8 cellular contexts compared by ENCODE assay signal in the genomic region with DNA sequence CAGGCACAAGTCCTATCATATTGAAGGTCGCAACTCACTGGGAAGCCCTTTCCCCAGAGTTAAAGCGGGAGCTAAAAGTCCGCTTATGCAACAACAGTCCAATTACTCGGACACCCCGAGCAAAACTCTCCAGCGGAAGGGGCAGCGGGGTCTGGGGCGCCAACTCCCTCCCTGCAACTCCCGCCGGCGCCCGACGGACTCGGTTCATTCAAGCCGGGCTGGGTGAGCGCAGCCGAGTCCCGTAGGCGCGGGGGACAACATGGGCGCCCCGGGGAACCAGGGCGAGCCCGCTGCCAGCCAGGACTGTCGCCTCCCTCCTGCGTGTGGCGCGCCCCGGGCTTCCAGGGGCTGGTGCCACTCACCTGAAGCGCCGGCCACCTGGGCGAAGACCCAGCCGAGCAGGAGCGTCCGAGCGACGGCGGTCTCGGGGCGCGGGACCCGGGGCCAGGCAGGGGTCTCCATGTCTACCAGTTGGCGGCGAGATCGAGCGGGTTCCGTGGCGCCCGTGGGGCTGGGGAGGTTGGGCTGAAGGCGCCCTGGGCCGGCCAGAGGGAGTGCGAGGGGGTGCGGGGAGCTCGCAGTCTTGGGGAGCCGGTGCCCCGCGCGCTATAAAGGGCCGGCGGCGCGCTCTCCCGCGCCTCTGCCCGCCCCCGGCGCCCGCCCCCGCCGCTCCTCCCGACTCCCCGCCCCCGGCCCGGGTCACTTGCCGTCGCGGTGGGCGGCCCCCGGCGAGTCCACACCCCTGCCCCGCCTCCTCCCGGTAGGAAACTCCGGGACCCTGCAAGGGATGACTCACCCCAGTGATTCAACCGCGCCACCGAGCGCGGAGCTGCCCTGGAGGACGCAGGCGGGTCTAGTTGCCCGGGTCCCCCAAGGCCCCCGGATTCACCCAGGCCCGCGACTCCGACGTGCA. TPM values are rescaled to one million over a fixed set of nuclear protein-coding genes. Genes with fewer than 3 reads are reported as not detected.
DNase-seq lines count a peak whose midpoint lies in the region; ATAC-seq and TF ChIP-seq lines count a peak whose summit lies in the region.

A gene (minus strand): TSS at position 585 of the 913 bp plus-strand sequence. CDS start 123 bp downstream, at position 462.

- DNase-seq in COLO829 (ENCODE audit: low spot score), result peak; percentile 16
- DNase-seq in adrenal gland, result peak; percentile 92 to 96 (median 95)
- DNase-seq in left cardiac atrium, result peak; percentile 92
- peak; percentile 97 for DNase-seq in posterior vena cava (ENCODE audit: low spot score)
- peak; percentile 96 to 97 for DNase-seq in upper lobe of left lung

- intact Hi-C loops in adrenal gland (cut with DNase I), result loop anchor here in 1 of 2 donors (5.0 kb wide), 1 partner anchor 261 kb away; no protein-coding TSS in a partner anchor
- intact Hi-C loops in left cardiac atrium (cut with DNase I), result no loop called here
- intact Hi-C loops in posterior vena cava (cut with DNase I), result no loop called here

- H3K4me1 ChIP-seq in HUES48 (ENCODE audit: control insufficient read depth, insufficient read depth, low read length), result peaks cover 17% of the 10 kb centered on the region
- peaks cover 27 to 61% of the 10 kb centered on the region in 2 donors for H3K4me1 ChIP-seq in adrenal gland (replicated peaks in 1 of 2)
- H3K4me1 ChIP-seq in upper lobe of left lung, result peaks cover 3 to 27% (median 19%) of the 10 kb centered on the region in 4 donors

- H3K9ac ChIP-seq in HUES48 (ENCODE audit: low read depth, low read length), result peak within 1 kb of the TSS; percentile 68

- H3K27ac ChIP-seq in HUES48 (ENCODE audit: low read depth, low read length), result peak within 1 kb of the TSS; percentile 74
- peak within 1 kb of the TSS in 4 of 5 donors; percentile 69 to 93 (median 87) for H3K27ac ChIP-seq in adrenal gland
- H3K27ac ChIP-seq in upper lobe of left lung, result peak within 1 kb of the TSS; percentile 85 to 96 (median 90)

- H3K36me3 ChIP-seq in HUES48 (ENCODE audit: control insufficient read depth, insufficient read depth, low read length) (peaks cover 13% of the 10 kb centered on the region; the same call in 1 of the 2 replicates), adrenal gland (replicated peaks in 1 of 2) (no peaks in the 10 kb centered on the region), upper lobe of left lung (no peaks in the 10 kb centered on the region)

- peak; percentile 82 for ATAC-seq in GM21367 (IDR thresholded peaks at IDR 0.05; ENCODE audit: unreplicated experiment)
- ATAC-seq in SK-N-SH treated with all-trans-retinoic acid at 6 μM for 48 hours, result peak; percentile 92
- ATAC-seq in left cardiac atrium, result peak; percentile 92 to 95
- ATAC-seq in upper lobe of left lung (ENCODE audit: low FRiP score in 2 of 2), result peak; percentile 94 to 96

- H3K27me3 ChIP-seq in HUES48 (ENCODE audit: control insufficient read depth, insufficient read depth, low read length), result peaks cover 45% of the 10 kb centered on the region
- no peaks in the 10 kb centered on the region for H3K27me3 ChIP-seq in adrenal gland
- H3K27me3 ChIP-seq in upper lobe of left lung, result no peaks in the 10 kb centered on the region

- peak in 1 of 4 donors; percentile 86 for TF ChIP-seq EP300 in upper lobe of left lung (IDR thresholded peaks at IDR 0.05)

- WGBS in adrenal gland, 4 donors, result 0 to 4% (median 1%) methylated on average over 23 to 96 of the region's 96 CpGs
- WGBS in upper lobe of left lung, 2 donors, result 0 to 2% methylated on average over 19 to 34 of the region's 96 CpGs

- H3K4me3 ChIP-seq in HUES48 (ENCODE audit: low read depth, low read length) (peak within 1 kb of the TSS; percentile 69), adrenal gland (peak within 1 kb of the TSS; percentile 62 to 82 (median 69)), upper lobe of left lung (peak within 1 kb of the TSS; percentile 63 to 86 (median 80))

- H3K9me3 ChIP-seq in HUES48 (ENCODE audit: control insufficient read depth, insufficient read depth, low read length) (no peaks in the 10 kb centered on the region), adrenal gland (replicated peaks in 1 of 3) (no peaks in the 10 kb centered on the region), upper lobe of left lung (no peaks in the 10 kb centered on the region)

- TF ChIP-seq POLR2A in adrenal gland (IDR thresholded peaks at IDR 0.05) (peak; percentile 66 to 95), upper lobe of left lung (IDR thresholded peaks at IDR 0.05) (peak in 3 of 4 donors; percentile 52 to 91 (median 67))

- peak in 1 of 6 experiments; percentile 7 for TF ChIP-seq CTCF in adrenal gland (IDR thresholded peaks at IDR 0.05)
- peak in 2 of 6 experiments; percentile 18 to 37 for TF ChIP-seq CTCF in upper lobe of left lung (IDR thresholded peaks at IDR 0.05)

TF ChIP-seq in SK-N-SH treated with all-trans-retinoic acid at 6 μM for 48 hours, 23 proteins besides CTCF, POLR2A, EP300 and RAD21 (continues in another document):
- TF ChIP-seq, protein P1, sequence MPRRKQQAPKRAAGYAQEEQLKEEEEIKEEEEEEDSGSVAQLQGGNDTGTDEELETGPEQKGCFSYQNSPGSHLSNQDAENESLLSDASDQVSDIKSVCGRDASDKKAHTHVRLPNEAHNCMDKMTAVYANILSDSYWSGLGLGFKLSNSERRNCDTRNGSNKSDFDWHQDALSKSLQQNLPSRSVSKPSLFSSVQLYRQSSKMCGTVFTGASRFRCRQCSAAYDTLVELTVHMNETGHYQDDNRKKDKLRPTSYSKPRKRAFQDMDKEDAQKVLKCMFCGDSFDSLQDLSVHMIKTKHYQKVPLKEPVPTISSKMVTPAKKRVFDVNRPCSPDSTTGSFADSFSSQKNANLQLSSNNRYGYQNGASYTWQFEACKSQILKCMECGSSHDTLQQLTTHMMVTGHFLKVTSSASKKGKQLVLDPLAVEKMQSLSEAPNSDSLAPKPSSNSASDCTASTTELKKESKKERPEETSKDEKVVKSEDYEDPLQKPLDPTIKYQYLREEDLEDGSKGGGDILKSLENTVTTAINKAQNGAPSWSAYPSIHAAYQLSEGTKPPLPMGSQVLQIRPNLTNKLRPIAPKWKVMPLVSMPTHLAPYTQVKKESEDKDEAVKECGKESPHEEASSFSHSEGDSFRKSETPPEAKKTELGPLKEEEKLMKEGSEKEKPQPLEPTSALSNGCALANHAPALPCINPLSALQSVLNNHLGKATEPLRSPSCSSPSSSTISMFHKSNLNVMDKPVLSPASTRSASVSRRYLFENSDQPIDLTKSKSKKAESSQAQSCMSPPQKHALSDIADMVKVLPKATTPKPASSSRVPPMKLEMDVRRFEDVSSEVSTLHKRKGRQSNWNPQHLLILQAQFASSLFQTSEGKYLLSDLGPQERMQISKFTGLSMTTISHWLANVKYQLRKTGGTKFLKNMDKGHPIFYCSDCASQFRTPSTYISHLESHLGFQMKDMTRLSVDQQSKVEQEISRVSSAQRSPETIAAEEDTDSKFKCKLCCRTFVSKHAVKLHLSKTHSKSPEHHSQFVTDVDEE (CRISPR knock-in tag; IDR thresholded peaks at IDR 0.05), result no peak
- TF ChIP-seq TOX (CRISPR knock-in tag; IDR thresholded peaks at IDR 0.05; ENCODE audit: borderline replicate concordance) (no peak), RARB (CRISPR knock-in tag; IDR thresholded peaks at IDR 0.05) (no peak), ARNTL (CRISPR knock-in tag; IDR thresholded peaks at IDR 0.05; ENCODE audit: borderline replicate concordance, low read depth) (no peak), SNAI2 (CRISPR knock-in tag; IDR thresholded peaks at IDR 0.05) (no peak), GLIS3 (CRISPR knock-in tag; IDR thresholded peaks at IDR 0.05) (no peak), ZFP30 (CRISPR knock-in tag; IDR thresholded peaks at IDR 0.05) (no peak)
- TF ChIP-seq, protein P2, sequence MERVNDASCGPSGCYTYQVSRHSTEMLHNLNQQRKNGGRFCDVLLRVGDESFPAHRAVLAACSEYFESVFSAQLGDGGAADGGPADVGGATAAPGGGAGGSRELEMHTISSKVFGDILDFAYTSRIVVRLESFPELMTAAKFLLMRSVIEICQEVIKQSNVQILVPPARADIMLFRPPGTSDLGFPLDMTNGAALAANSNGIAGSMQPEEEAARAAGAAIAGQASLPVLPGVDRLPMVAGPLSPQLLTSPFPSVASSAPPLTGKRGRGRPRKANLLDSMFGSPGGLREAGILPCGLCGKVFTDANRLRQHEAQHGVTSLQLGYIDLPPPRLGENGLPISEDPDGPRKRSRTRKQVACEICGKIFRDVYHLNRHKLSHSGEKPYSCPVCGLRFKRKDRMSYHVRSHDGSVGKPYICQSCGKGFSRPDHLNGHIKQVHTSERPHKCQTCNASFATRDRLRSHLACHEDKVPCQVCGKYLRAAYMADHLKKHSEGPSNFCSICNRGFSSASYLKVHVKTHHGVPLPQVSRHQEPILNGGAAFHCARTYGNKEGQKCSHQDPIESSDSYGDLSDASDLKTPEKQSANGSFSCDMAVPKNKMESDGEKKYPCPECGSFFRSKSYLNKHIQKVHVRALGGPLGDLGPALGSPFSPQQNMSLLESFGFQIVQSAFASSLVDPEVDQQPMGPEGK (CRISPR knock-in tag; IDR thresholded peaks at IDR 0.05; ENCODE audit: borderline replicate concordance), result no peak
- TF ChIP-seq, protein P3, sequence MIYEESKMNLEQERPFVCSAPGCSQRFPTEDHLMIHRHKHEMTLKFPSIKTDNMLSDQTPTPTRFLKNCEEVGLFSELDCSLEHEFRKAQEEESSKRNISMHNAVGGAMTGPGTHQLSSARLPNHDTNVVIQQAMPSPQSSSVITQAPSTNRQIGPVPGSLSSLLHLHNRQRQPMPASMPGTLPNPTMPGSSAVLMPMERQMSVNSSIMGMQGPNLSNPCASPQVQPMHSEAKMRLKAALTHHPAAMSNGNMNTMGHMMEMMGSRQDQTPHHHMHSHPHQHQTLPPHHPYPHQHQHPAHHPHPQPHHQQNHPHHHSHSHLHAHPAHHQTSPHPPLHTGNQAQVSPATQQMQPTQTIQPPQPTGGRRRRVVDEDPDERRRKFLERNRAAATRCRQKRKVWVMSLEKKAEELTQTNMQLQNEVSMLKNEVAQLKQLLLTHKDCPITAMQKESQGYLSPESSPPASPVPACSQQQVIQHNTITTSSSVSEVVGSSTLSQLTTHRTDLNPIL (CRISPR knock-in tag; IDR thresholded peaks at IDR 0.05; ENCODE audit: low read depth), result no peak

RNA-seq across cellular contexts. Expression of the gene that starts here (rescaled TPM):
- total RNA-seq in adrenal gland, result 10 to 100 TPM; 11.8 to 38.9 (median 21.5) TPM
- polyA plus RNA-seq in adrenal gland, result 10 to 100 TPM; 26.0 to 50.9 (median 34.3) TPM
- 10 to 100 TPM; 23.6 to 47.9 TPM for total RNA-seq in left cardiac atrium
- total RNA-seq in posterior vena cava, result 100 to 1,000 TPM in 1 of 2 donors, 10 to 100 TPM in 1; 72.2 to 116 TPM
- total RNA-seq in upper lobe of left lung, result 100 to 1,000 TPM in 2 of 6 donors, 10 to 100 TPM in 4; 52.4 to 210 (median 80.9) TPM

Comparison
In these comparisons a context has a peak if more than half of its experiments do, and no peak if none do; other contexts are left out.
1. Peak in every context shown above with its lines: DNase-seq, ATAC-seq, H3K4me3 ChIP-seq and H3K27ac ChIP-seq.
2. DNase-seq: peak in every context shown above with its lines; median percentile 97 in posterior vena cava; 96 in upper lobe of left lung; 95 in adrenal gland; 92 in left cardiac atrium; 16 in COLO829.